Comparison of ENCODE assay signal across 8 cellular contexts in the genomic region with DNA sequence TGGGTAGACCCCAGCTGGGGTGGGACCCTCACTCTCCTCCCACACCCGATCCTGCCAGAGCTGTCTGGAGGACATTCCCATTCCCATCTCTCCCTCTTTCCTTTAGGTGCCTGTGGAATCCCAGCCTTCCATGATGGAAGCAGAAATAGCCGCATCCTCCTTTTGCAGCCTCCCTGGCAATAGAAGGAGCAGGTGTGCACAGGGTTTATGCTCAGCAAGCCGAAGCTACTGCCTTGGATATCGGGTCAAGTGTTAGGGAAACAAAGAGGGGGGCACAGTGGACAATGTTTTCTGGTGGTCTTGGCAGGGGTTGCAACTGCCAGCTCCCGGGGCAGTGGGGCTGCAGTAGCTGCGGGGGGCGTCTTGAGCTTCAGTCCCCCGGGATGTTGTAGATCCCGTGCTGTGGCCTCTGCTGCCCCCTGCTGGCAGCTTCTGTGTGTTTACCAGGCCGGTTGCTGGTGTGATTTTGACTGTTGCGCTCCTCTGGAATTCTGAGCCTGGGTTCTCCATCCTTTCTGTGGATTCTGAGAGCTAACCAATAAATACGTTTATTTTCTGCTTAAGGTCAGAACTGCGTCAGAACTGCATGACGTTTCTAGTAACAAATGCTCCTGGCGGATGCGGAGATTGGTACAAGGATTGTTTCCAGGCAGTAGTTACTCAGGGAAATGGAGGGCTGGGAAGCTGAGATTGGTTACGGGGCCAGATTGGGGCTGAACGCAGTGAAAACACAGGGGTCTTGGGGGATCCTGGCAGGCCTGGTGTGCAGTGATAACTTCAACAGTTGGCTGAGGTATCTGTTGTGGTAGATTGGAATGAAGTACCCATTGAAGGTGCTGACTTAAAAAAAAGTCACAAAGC. TPM values are rescaled to one million over a fixed set of nuclear protein-coding genes. Genes with fewer than 3 reads are reported as not detected.
DNase-seq lines count a peak whose midpoint lies in the region; ATAC-seq and TF ChIP-seq lines count a peak whose summit lies in the region.
"Not testable (repeated sequence)": the region's sequence is repeated elsewhere in the genome, so short reads cannot be mapped to it uniquely, and the experiment has no call there.

No MANE protein-coding gene starts in this region.

- peak; percentile 54 to 76 (median 72) for TF ChIP-seq CTCF in heart left ventricle (IDR thresholded peaks at IDR 0.05)

- DNase-seq in COR-L47 (lab: John Stamatoyannopoulos, UW) = peak; percentile 21
- DNase-seq in NCI-H524 (lab: John Stamatoyannopoulos, UW) = peak; percentile 14 to 46
- peak; percentile 44 for DNase-seq in activated CD4-positive, CD25-positive, alpha-beta regulatory T cell treated with anti-CD3 and anti-CD28 coated beads, Interleukin-2, amount 50 U/mL, for 16 hours (ENCODE audit: low read depth, low spot score)
- DNase-seq in anterior cingulate cortex (lab: John Stamatoyannopoulos, UW) = peak in 53 of 58 donors; percentile 5 to 82 (median 35)
- peak in 4 of 5 donors; percentile 33 to 75 (median 53) for DNase-seq in heart left ventricle
- peak; percentile 62 for DNase-seq in occipital lobe (lab: John Stamatoyannopoulos, UW)
- DNase-seq in stimulated activated CD8-positive, alpha-beta memory T cell treated with anti-CD3 and anti-CD28 coated beads, Interleukin-7, amount 100 ng/mL, for 48 hours (ENCODE audit: extremely low read depth in 1 of 2, low read depth in 1 of 2) = peak; percentile 26 to 36

- not testable (repeated sequence) for H3K4me1 ChIP-seq in heart left ventricle

- H3K4me3 ChIP-seq in heart left ventricle = not testable (repeated sequence)

- 19 to 22% (median 20%) methylated on average over 16 to 18 of the region's 18 CpGs for WGBS in heart left ventricle, 4 donors

- not testable (repeated sequence) for TF ChIP-seq POLR2A in heart left ventricle (IDR thresholded peaks at IDR 0.05)

- not testable (repeated sequence) for H3K36me3 ChIP-seq in heart left ventricle

- H3K27ac ChIP-seq in heart left ventricle = not testable (repeated sequence)

- intact Hi-C loops in heart left ventricle (cut with DNase I) = loop anchor here in 1 of 10 donors (10.0 kb wide), 1 partner anchor 396 kb away; a partner anchor contains a TSS

- ATAC-seq in HG02798 (IDR thresholded peaks at IDR 0.05; ENCODE audit: poor library complexity, unreplicated experiment) (peak; percentile 38), heart left ventricle (peak in 3 of 4 donors; percentile 50 to 71 (median 55))

- not testable (repeated sequence) for H3K9me3 ChIP-seq in heart left ventricle

- H3K27me3 ChIP-seq in heart left ventricle = peaks cover 13 to 60% (median 35%) of the 10 kb centered on the region in 9 donors

RNA-seq across cellular contexts. Expression of a gene that starts 31.2 kb away (rescaled TPM):
- total RNA-seq in heart left ventricle (10 to 100 TPM; 15.7 to 39.3 (median 30.0) TPM), occipital lobe (32.9 TPM)
- 10 to 100 TPM; 14.8 to 38.0 TPM for polyA plus RNA-seq in heart left ventricle

RNA-seq across cellular contexts. Expression of a gene that starts 45.5 kb away (rescaled TPM):
- total RNA-seq in heart left ventricle (100 to 1,000 TPM; 249 to 491 (median 282) TPM), occipital lobe (59.9 TPM)
- 100 to 1,000 TPM; 204 to 361 TPM for polyA plus RNA-seq in heart left ventricle

RNA-seq across cellular contexts. Expression of a gene that starts 52.8 kb away (rescaled TPM):
- 10 to 100 TPM in 1 of 9 donors, 1 to 10 TPM in 8; 1.4 to 37.6 (median 2.2) TPM for total RNA-seq in heart left ventricle
- 1 to 10 TPM; 1.9 to 3.6 TPM for polyA plus RNA-seq in heart left ventricle
- 6.4 TPM for total RNA-seq in occipital lobe
